Comparison of ENCODE assay signal across 1 cellular context in the genomic region with DNA sequence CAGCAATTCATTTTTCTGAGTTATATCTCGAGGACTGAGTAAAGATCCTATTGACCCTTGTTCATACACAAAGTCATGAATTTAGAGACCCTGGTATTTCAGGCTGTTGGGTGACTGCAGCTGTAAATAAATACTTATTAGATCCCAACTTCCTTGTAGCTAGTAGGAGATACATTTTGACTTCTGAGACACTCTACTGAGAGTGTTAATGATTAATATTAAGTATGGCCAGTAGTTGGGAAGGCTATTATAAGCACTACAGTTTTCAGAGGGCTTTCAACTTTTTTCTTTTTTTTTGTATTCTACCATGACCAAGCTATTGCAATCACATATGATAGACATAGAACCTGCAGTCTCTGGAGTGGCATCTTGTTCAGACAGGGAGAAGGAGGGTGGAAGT.
TF ChIP-seq lines count a peak whose summit lies in the region.

No MANE protein-coding gene starts in this region.

TF ChIP-seq in HCT116, 20 proteins besides CTCF, POLR2A, EP300 and RAD21 (continued from another document):
- TF ChIP-seq, protein P1, sequence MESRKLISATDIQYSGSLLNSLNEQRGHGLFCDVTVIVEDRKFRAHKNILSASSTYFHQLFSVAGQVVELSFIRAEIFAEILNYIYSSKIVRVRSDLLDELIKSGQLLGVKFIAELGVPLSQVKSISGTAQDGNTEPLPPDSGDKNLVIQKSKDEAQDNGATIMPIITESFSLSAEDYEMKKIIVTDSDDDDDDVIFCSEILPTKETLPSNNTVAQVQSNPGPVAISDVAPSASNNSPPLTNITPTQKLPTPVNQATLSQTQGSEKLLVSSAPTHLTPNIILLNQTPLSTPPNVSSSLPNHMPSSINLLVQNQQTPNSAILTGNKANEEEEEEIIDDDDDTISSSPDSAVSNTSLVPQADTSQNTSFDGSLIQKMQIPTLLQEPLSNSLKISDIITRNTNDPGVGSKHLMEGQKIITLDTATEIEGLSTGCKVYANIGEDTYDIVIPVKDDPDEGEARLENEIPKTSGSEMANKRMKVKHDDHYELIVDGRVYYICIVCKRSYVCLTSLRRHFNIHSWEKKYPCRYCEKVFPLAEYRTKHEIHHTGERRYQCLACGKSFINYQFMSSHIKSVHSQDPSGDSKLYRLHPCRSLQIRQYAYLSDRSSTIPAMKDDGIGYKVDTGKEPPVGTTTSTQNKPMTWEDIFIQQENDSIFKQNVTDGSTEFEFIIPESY (IDR thresholded peaks at IDR 0.05; ENCODE audit: extremely low read depth, insufficient replicate concordance, low read length): no peak
- TF ChIP-seq SIN3A (IDR thresholded peaks at IDR 0.05; ENCODE audit: low read depth) (no peak), ELF1 (IDR thresholded peaks at IDR 0.05; ENCODE audit: borderline replicate concordance, low read depth) (no peak), CBX3 (IDR thresholded peaks at IDR 0.05; ENCODE audit: low read depth) (no peak), EZH2 (IDR thresholded peaks at IDR 0.05) (no peak), ZNF274 (IDR thresholded peaks at IDR 0.05; ENCODE audit: low read depth, low read length) (no peak)
